26 cellular contexts compared by ENCODE assay signal in genomic region chr12:68038650-68039049, GRCh38. TPM values are rescaled to one million over a fixed set of nuclear protein-coding genes. Genes with fewer than 3 reads are reported as not detected.
DNase-seq lines count a peak whose midpoint lies in the region; ATAC-seq, FAIRE-seq and TF ChIP-seq lines count a peak whose summit lies in the region.
"Had no signal": no experiment of that assay in that cellular context is flagged by ENCODE, and none has a peak within 500 bp of the region (broad histone marks: within the 10 kb centered on the region; RNA-seq: fewer than 3 reads in every experiment).

No MANE protein-coding gene starts in this region.

- no peaks in the 10 kb centered on the region for H3K27me3 Mint-ChIP-seq in effector memory CD8-positive, alpha-beta T cell
- H3K27me3 Mint-ChIP-seq: B cell; CD4-positive, alpha-beta T cell; CD8-positive, alpha-beta memory T cell had no signal

- H3K36me3 ChIP-seq in Loucy (ENCODE audit: insufficient read depth, low read length) (no peaks in the 10 kb centered on the region), neural cell (ENCODE audit: insufficient read depth, low read length) (no peaks in the 10 kb centered on the region), pancreas (no peaks in the 10 kb centered on the region)
- H3K36me3 ChIP-seq: BLaER1 treated with 17β-estradiol and CSF1 and Interleukin-3, amounts not matched to agents 10 nM and 100 nM had no signal

- no peaks in the 10 kb centered on the region for H3K36me3 Mint-ChIP-seq in effector memory CD8-positive, alpha-beta T cell (ENCODE audit: insufficient read depth)
- H3K36me3 Mint-ChIP-seq: CD14-positive monocyte had no signal

- no peaks in the 10 kb centered on the region for H3K79me2 ChIP-seq in Loucy (ENCODE audit: insufficient read depth, low read length)
- no peaks in the 10 kb centered on the region for H3K79me2 ChIP-seq in neural cell (replicated peaks; ENCODE audit: insufficient read depth, low read length)

- H2AFZ ChIP-seq in Loucy (ENCODE audit: low read length) (no peak overlapping the region), neural cell (ENCODE audit: low read depth, low read length) (no peak overlapping the region)
- H2AFZ ChIP-seq: GM23338 had no signal

- H3K27ac ChIP-seq in neural cell (ENCODE audit: low read length) = peak overlapping the region; percentile 68
- H3K27ac ChIP-seq in pancreas = no peak overlapping the region
- H3K27ac ChIP-seq: 22Rv1; BLaER1 treated with 17β-estradiol and CSF1 and Interleukin-3, amounts not matched to agents 10 nM and 100 nM had no signal

- no peaks in the 10 kb centered on the region for H4K20me1 ChIP-seq in Loucy (ENCODE audit: insufficient read depth, low read length, poor library complexity, severe bottlenecking)
- no peaks in the 10 kb centered on the region for H4K20me1 ChIP-seq in neural cell (ENCODE audit: insufficient read depth)
- H4K20me1 ChIP-seq: BLaER1 treated with 17β-estradiol and CSF1 and Interleukin-3, amounts not matched to agents 10 nM and 100 nM had no signal

- H3F3A ChIP-seq in Loucy (ENCODE audit: low read depth) = no peaks in the 10 kb centered on the region
- H3F3A ChIP-seq in neural cell (ENCODE audit: insufficient read depth, low read length, poor library complexity, severe bottlenecking) = peaks cover 9% of the 10 kb centered on the region

- H3K27me3 ChIP-seq in Loucy (ENCODE audit: insufficient read depth, low read length, poor library complexity, severe bottlenecking) (no peaks in the 10 kb centered on the region), neural cell (ENCODE audit: insufficient read depth, low read depth, low read length) (no peaks in the 10 kb centered on the region), pancreas (no peaks in the 10 kb centered on the region)
- H3K27me3 ChIP-seq: BLaER1 treated with 17β-estradiol and CSF1 and Interleukin-3, amounts not matched to agents 10 nM and 100 nM had no signal

- no peak for ATAC-seq in pancreas
- ATAC-seq in effector memory CD8-positive, alpha-beta T cell (replicated peaks) = no peak
- ATAC-seq: GM12878, GM23338, HCT116 had no signal

- H3K4me3 ChIP-seq in Loucy (ENCODE audit: low read length, poor library complexity, severe bottlenecking) (no peak overlapping the region), neural cell (ENCODE audit: low read length) (no peak overlapping the region), pancreas (no peak overlapping the region)
- H3K4me3 ChIP-seq: BLaER1 treated with 17β-estradiol and CSF1 and Interleukin-3, amounts not matched to agents 10 nM and 100 nM; GM12878; GM23338 had no signal

- TF ChIP-seq EP300 in neural cell (conservative IDR thresholded peaks at IDR 0.05; ENCODE audit: poor library complexity, severe bottlenecking) = no peak

- no peak for FAIRE-seq in pancreas (lab: Jason Lieb, UNC)
- FAIRE-seq: A204.1, D721Med, GM12878 had no signal

- intact Hi-C loops in pancreas (cut with DNase I) = no loop called here

- TF ChIP-seq CTCF in Loucy (conservative IDR thresholded peaks at IDR 0.05; ENCODE audit: low read length) = no peak
- no peak for TF ChIP-seq CTCF in neural cell (IDR thresholded peaks at IDR 0.05; ENCODE audit: poor library complexity, severe bottlenecking)
- no peak for TF ChIP-seq CTCF in pancreas (IDR thresholded peaks at IDR 0.05)

- DNase-seq in NCI-H146 (lab: John Stamatoyannopoulos, UW) (peak; percentile 7), NCI-H146 treated with DMSO at 0.1 percent for 48 hours (lab: John Stamatoyannopoulos, UW; ENCODE audit: unreplicated experiment) (no peak), OCI-M1 (lab: John Stamatoyannopoulos, UW) (peak; percentile 32), NCI-H128 (lab: John Stamatoyannopoulos, UW; ENCODE audit: unreplicated experiment) (no peak), pancreas (no peak)
- DNase-seq in effector memory CD8-positive, alpha-beta T cell = no peak
- DNase-seq: CD4-positive, alpha-beta T cell; CD8-positive, alpha-beta memory T cell; DMS 273 treated with DMSO at 0.1 percent for 48 hours; DMS79; EL; GDM1; H9 had no signal

- H3K4me3 Mint-ChIP-seq in effector memory CD8-positive, alpha-beta T cell = no peak overlapping the region
- H3K4me3 Mint-ChIP-seq: B cell; CD14-positive monocyte; CD4-positive, alpha-beta T cell; CD8-positive, alpha-beta memory T cell; GM23338; H9 had no signal

- no peak overlapping the region for H3K27ac Mint-ChIP-seq in effector memory CD8-positive, alpha-beta T cell
- H3K27ac Mint-ChIP-seq: CD14-positive monocyte; CD4-positive, alpha-beta T cell; GM23338 had no signal

- peaks cover 22 to 30% of the 10 kb centered on the region in 2 donors for H3K4me1 Mint-ChIP-seq in effector memory CD8-positive, alpha-beta T cell (ENCODE audit: low read depth in 2 of 2)
- H3K4me1 Mint-ChIP-seq: GM23338 had no signal

- H3K9me3 ChIP-seq in Loucy (ENCODE audit: insufficient read depth, low read depth, low read length) = no peaks in the 10 kb centered on the region
- H3K9me3 ChIP-seq in neural cell (ENCODE audit: low read length) = no peaks in the 10 kb centered on the region
- H3K9me3 ChIP-seq in pancreas = no peaks in the 10 kb centered on the region

- H3K4me2 ChIP-seq in Loucy (ENCODE audit: low read depth, low read length, poor library complexity, severe bottlenecking) (peak overlapping the region; percentile 11), neural cell (ENCODE audit: low read length) (no peak overlapping the region)
- H3K4me2 ChIP-seq: BLaER1 treated with 17β-estradiol and CSF1 and Interleukin-3, amounts not matched to agents 10 nM and 100 nM; GM23338 had no signal

- H3K4me1 ChIP-seq in Loucy (ENCODE audit: insufficient read depth, low read length, poor library complexity, severe bottlenecking) (peaks cover 40% of the 10 kb centered on the region), pancreas (no peaks in the 10 kb centered on the region)

- peaks cover 0 to 5% of the 10 kb centered on the region in 2 donors for H3K9me3 Mint-ChIP-seq in effector memory CD8-positive, alpha-beta T cell
- H3K9me3 Mint-ChIP-seq: CD4-positive, alpha-beta T cell; GM23338; H9 had no signal

- H3K9me2 ChIP-seq in Loucy (replicated peaks; ENCODE audit: low read depth, low read length) = no peaks in the 10 kb centered on the region
- no peaks in the 10 kb centered on the region for H3K9me2 ChIP-seq in neural cell (ENCODE audit: insufficient read depth, low read length)

- WGBS in pancreas, 2 donors = 47 to 51% methylated on average over 3 of the region's 3 CpGs

- H3K9ac ChIP-seq in Loucy (ENCODE audit: low read depth, low read length, poor library complexity, severe bottlenecking) = no peak overlapping the region
- H3K9ac ChIP-seq in neural cell (ENCODE audit: low read length) = no peak overlapping the region
- H3K9ac ChIP-seq: BLaER1 treated with 17β-estradiol and CSF1 and Interleukin-3, amounts not matched to agents 10 nM and 100 nM had no signal

- TF ChIP-seq RAD21 in neural cell (conservative IDR thresholded peaks at IDR 0.05) = no peak

TF ChIP-seq in neural cell, 6 proteins besides CTCF, POLR2A, EP300 and RAD21:
- TF ChIP-seq MXI1 (conservative IDR thresholded peaks at IDR 0.05; ENCODE audit: poor library complexity, severe bottlenecking) = no peak
- no peak for TF ChIP-seq TAF1 (IDR thresholded peaks at IDR 0.05; ENCODE audit: low read depth)
- TF ChIP-seq REST (IDR thresholded peaks at IDR 0.05; ENCODE audit: borderline replicate concordance) = no peak
- no peak for TF ChIP-seq EZH2 (IDR thresholded peaks at IDR 0.05; ENCODE audit: borderline replicate concordance, insufficient read depth, low read length, poor library complexity, severe bottlenecking)
- TF ChIP-seq SMC3 (conservative IDR thresholded peaks at IDR 0.05; ENCODE audit: poor library complexity) = no peak
- TF ChIP-seq POLR2AphosphoS5 (IDR thresholded peaks at IDR 0.05) = no peak

RNA-seq across cellular contexts. Expression of gene IFNG-AS1, which starts 49.4 kb away (rescaled TPM):
- not detected in 2 replicates for polyA plus RNA-seq in neural cell
- polyA minus RNA-seq in neural cell = not detected in 2 replicates
- total RNA-seq in pancreas = under 1 TPM in 2 of 6 donors, not detected in 4; 0.22 to 0.29 TPM
- not detected for polyA plus RNA-seq in pancreas
- total RNA-seq: GM23338, H4, H9 had no signal
- polyA plus RNA-seq: AG04450, CD14-positive monocyte, GM23338 had no signal

Comparison
In these comparisons a context has a peak if more than half of its experiments do, and no peak if none do; other contexts are left out.
1. DNase-seq: peak in NCI-H146 (single experiment) and OCI-M1 (single experiment); none in NCI-H146 treated with DMSO at 0.1 percent for 48 hours (single experiment), NCI-H128 (single experiment), pancreas (0 of 6) and effector memory CD8-positive, alpha-beta T cell (0 of 3).